30 cellular contexts compared by ENCODE assay signal in genomic region chrX:148573119-148573518, GRCh38.
DNase-seq lines count a peak whose midpoint lies in the region; ATAC-seq and TF ChIP-seq lines count a peak whose summit lies in the region.
"Had no signal": no experiment of that assay in that cellular context is flagged by ENCODE, and none has a peak within 500 bp of the region (broad histone marks: within the 10 kb centered on the region; RNA-seq: fewer than 3 reads in every experiment).

No MANE protein-coding gene starts in this region.

- H3K27ac ChIP-seq in neural progenitor cell, result no peak overlapping the region
- H3K27ac ChIP-seq: ascending aorta, C4-2B, gastrocnemius medialis, SJSA1 had no signal

- H3K4me2 ChIP-seq in neural progenitor cell, result no peak overlapping the region

- no peaks in the 10 kb centered on the region for H3K36me3 Mint-ChIP-seq in WTC11
- no peaks in the 10 kb centered on the region for H3K36me3 Mint-ChIP-seq in neural progenitor cell
- H3K36me3 Mint-ChIP-seq: activated naive CD8-positive, alpha-beta T cell treated with anti-CD3 and anti-CD28 coated beads for 36 hours; memory B cell; stimulated activated memory B cell treated with anti-CD40 and anti-IgM and Interleukin-4, amounts not matched to agents 10 μg/mL and 1 μg/mL and 100 μg/mL, for 72 hours had no signal

- no peak overlapping the region for H3K4me3 ChIP-seq in neural progenitor cell
- H3K4me3 ChIP-seq: ascending aorta, gastrocnemius medialis, MG63, SJSA1 had no signal

- H3K27ac Mint-ChIP-seq in WTC11 (no peak overlapping the region), neural progenitor cell (no peak overlapping the region)
- H3K27ac Mint-ChIP-seq: activated CD8-positive, alpha-beta T cell treated with anti-CD3 and anti-CD28 coated beads, Interleukin-2, amount 10 ng/mL, durations not matched to agents 7 days and 5 days; activated naive CD8-positive, alpha-beta T cell treated with anti-CD3 and anti-CD28 coated beads for 36 hours; memory B cell; progenitor cell of endocrine pancreas; stimulated activated memory B cell treated with anti-CD40 and anti-IgM and Interleukin-4, amounts not matched to agents 10 μg/mL and 1 μg/mL and 100 μg/mL, for 72 hours had no signal

- H2AFZ ChIP-seq in neural progenitor cell (replicated peaks), result no peak overlapping the region

- TF ChIP-seq CTCF in WTC11 (IDR thresholded peaks at IDR 0.05), result no peak
- TF ChIP-seq CTCF in neural progenitor cell (IDR thresholded peaks at IDR 0.05), result peak; percentile 53

- H4K20me1 ChIP-seq in neural progenitor cell (ENCODE audit: low read depth), result no peaks in the 10 kb centered on the region

- H3K9me3 Mint-ChIP-seq in WTC11 (no peaks in the 10 kb centered on the region), neural progenitor cell (no peaks in the 10 kb centered on the region)
- H3K9me3 Mint-ChIP-seq: activated naive CD8-positive, alpha-beta T cell treated with anti-CD3 and anti-CD28 coated beads for 36 hours; central memory CD8-positive, alpha-beta T cell; memory B cell; stimulated activated memory B cell treated with anti-CD40 and anti-IgM and Interleukin-4, amounts not matched to agents 10 μg/mL and 1 μg/mL and 100 μg/mL, for 72 hours had no signal

- no peak overlapping the region for H3K9ac ChIP-seq in neural progenitor cell

- peak; percentile 77 for ATAC-seq in WTC11
- ATAC-seq: activated CD8-positive, alpha-beta T cell treated with anti-CD3 and anti-CD28 coated beads, Interleukin-2, amount 10 ng/mL, durations not matched to agents 7 days and 5 days; gastrocnemius medialis; left lobe of liver; sciatic nerve; stimulated activated memory B cell treated with anti-CD40 and anti-IgM and Interleukin-4, amounts not matched to agents 10 μg/mL and 1 μg/mL and 100 μg/mL, for 72 hours had no signal

- H3K9me3 ChIP-seq in neural progenitor cell (ENCODE audit: low read depth), result no peaks in the 10 kb centered on the region
- H3K9me3 ChIP-seq: ascending aorta, gastrocnemius medialis, MG63, SJSA1 had no signal

- no peaks in the 10 kb centered on the region for H3K36me3 ChIP-seq in neural progenitor cell
- H3K36me3 ChIP-seq: ascending aorta, gastrocnemius medialis, MG63, SJSA1 had no signal

- H3K27me3 Mint-ChIP-seq in WTC11 (ENCODE audit: low read depth) (no peaks in the 10 kb centered on the region), neural progenitor cell (ENCODE audit: insufficient read depth, low read depth) (peaks cover 4% of the 10 kb centered on the region)
- H3K27me3 Mint-ChIP-seq: activated naive CD8-positive, alpha-beta T cell treated with anti-CD3 and anti-CD28 coated beads for 36 hours; central memory CD8-positive, alpha-beta T cell; progenitor cell of endocrine pancreas; stimulated activated memory B cell treated with anti-CD40 and anti-IgM and Interleukin-4, amounts not matched to agents 10 μg/mL and 1 μg/mL and 100 μg/mL, for 72 hours had no signal

- H3K4me1 Mint-ChIP-seq in WTC11 (peaks cover 10% of the 10 kb centered on the region; the same call in 1 of the 2 replicates), neural progenitor cell (peaks cover 4% of the 10 kb centered on the region)
- H3K4me1 Mint-ChIP-seq: activated naive CD8-positive, alpha-beta T cell treated with anti-CD3 and anti-CD28 coated beads for 36 hours; central memory CD8-positive, alpha-beta T cell; memory B cell; stimulated activated memory B cell treated with anti-CD40 and anti-IgM and Interleukin-4, amounts not matched to agents 10 μg/mL and 1 μg/mL and 100 μg/mL, for 72 hours had no signal

- H3K4me3 Mint-ChIP-seq in WTC11, result no peak overlapping the region
- H3K4me3 Mint-ChIP-seq in neural progenitor cell, result no peak overlapping the region
- H3K4me3 Mint-ChIP-seq: activated CD8-positive, alpha-beta T cell treated with anti-CD3 and anti-CD28 coated beads, Interleukin-2, amount 10 ng/mL, durations not matched to agents 7 days and 5 days; activated naive CD8-positive, alpha-beta T cell treated with anti-CD3 and anti-CD28 coated beads for 36 hours; central memory CD8-positive, alpha-beta T cell; memory B cell; stimulated activated memory B cell treated with anti-CD40 and anti-IgM and Interleukin-4, amounts not matched to agents 10 μg/mL and 1 μg/mL and 100 μg/mL, for 72 hours had no signal

- H3K4me1 ChIP-seq in neural progenitor cell, result no peaks in the 10 kb centered on the region
- H3K4me1 ChIP-seq: ascending aorta, gastrocnemius medialis, SJSA1 had no signal

- CTCF ChIA-PET in WTC11 (lab: Charles Lee), result no interaction called here

- DNase-seq in ELF-1 (ENCODE audit: low read depth, low spot score) (peak; percentile 7), NAMALWA (ENCODE audit: low spot score) (peak; percentile 37), WTC11 (ENCODE audit: low spot score) (peak; percentile 24), neural progenitor cell (ENCODE audit: low spot score) (peak; percentile 50), NCI-H748 treated with DMSO at 0.1 percent for 48 hours (lab: John Stamatoyannopoulos, UW) (no peak), RPMI8226 (no peak), NCI-H1694 treated with DMSO at 0.1 percent for 48 hours (lab: John Stamatoyannopoulos, UW) (no peak)
- DNase-seq: activated CD4-positive, alpha-beta T cell treated with anti-CD3 and anti-CD28 coated beads for 1 hour; activated CD8-positive, alpha-beta T cell treated with anti-CD3 and anti-CD28 coated beads, Interleukin-2, amount 10 ng/mL, durations not matched to agents 7 days and 5 days; activated effector memory CD4-positive, alpha-beta T cell treated with Interleukin-2 at 50 U/mL for 16 hours; activated naive CD8-positive, alpha-beta T cell treated with anti-CD3 and anti-CD28 coated beads for 36 hours; dermis blood vessel endothelial cell; gastrocnemius medialis; hypothalamus; MG63; NCI-H1417 treated with DMSO at 0.1 percent for 48 hours; NCI-H2107; NCI-H510A; stimulated activated CD4-positive, alpha-beta T cell treated with anti-CD3 and anti-CD28 coated beads, Interleukin-4, amount 100 ng/mL, for 4 hours; substantia nigra; T-helper 1 cell had no signal

- no peaks in the 10 kb centered on the region for H3K79me2 ChIP-seq in neural progenitor cell (ENCODE audit: low read depth)

- no peaks in the 10 kb centered on the region for H3F3A ChIP-seq in neural progenitor cell (ENCODE audit: low read depth)

- POLR2A ChIA-PET in WTC11 (lab: Charles Lee), result no interaction called here

- no peaks in the 10 kb centered on the region for H3K27me3 ChIP-seq in neural progenitor cell
- H3K27me3 ChIP-seq: ascending aorta, gastrocnemius medialis, MG63, SJSA1 had no signal

TF ChIP-seq in WTC11, 78 proteins besides CTCF, POLR2A, EP300 and RAD21 (continues in another document):
- no peak for TF ChIP-seq FOXP4 (CRISPR knock-in tag; IDR thresholded peaks at IDR 0.05)
- TF ChIP-seq MAX (CRISPR knock-in tag; IDR thresholded peaks at IDR 0.05), result no peak
- TF ChIP-seq NFE2L1 (CRISPR knock-in tag; IDR thresholded peaks at IDR 0.05), result no peak
- TF ChIP-seq GRHL2 (CRISPR knock-in tag; IDR thresholded peaks at IDR 0.05; ENCODE audit: insufficient replicate concordance, severe bottlenecking), result no peak
- no peak for TF ChIP-seq TCF7 (CRISPR knock-in tag; IDR thresholded peaks at IDR 0.05; ENCODE audit: low read depth)
- TF ChIP-seq ZNF416 (CRISPR knock-in tag; IDR thresholded peaks at IDR 0.05), result no peak
- no peak for TF ChIP-seq ZBTB43 (CRISPR knock-in tag; IDR thresholded peaks at IDR 0.05)
- TF ChIP-seq FOXP1 (CRISPR knock-in tag; IDR thresholded peaks at IDR 0.05; ENCODE audit: borderline replicate concordance), result no peak
- TF ChIP-seq IRF2 (CRISPR knock-in tag; IDR thresholded peaks at IDR 0.05; ENCODE audit: borderline replicate concordance, low read depth), result no peak
- TF ChIP-seq, protein P1, sequence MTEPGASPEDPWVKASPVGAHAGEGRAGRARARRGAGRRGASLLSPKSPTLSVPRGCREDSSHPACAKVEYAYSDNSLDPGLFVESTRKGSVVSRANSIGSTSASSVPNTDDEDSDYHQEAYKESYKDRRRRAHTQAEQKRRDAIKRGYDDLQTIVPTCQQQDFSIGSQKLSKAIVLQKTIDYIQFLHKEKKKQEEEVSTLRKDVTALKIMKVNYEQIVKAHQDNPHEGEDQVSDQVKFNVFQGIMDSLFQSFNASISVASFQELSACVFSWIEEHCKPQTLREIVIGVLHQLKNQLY (CRISPR knock-in tag; IDR thresholded peaks at IDR 0.05), result no peak
- TF ChIP-seq TP53 (CRISPR knock-in tag; IDR thresholded peaks at IDR 0.05), result no peak
- no peak for TF ChIP-seq GTF2I (CRISPR knock-in tag; conservative IDR thresholded peaks at IDR 0.05)

Comparison
In these comparisons a context has a peak if more than half of its experiments do, and no peak if none do; other contexts are left out.
1. DNase-seq: peak in ELF-1 (single experiment), NAMALWA (single experiment), WTC11 (single experiment) and neural progenitor cell (single experiment); none in NCI-H748 treated with DMSO at 0.1 percent for 48 hours (single experiment), RPMI8226 (single experiment) and NCI-H1694 treated with DMSO at 0.1 percent for 48 hours (single experiment).